In genomic region chr9:83177747-83178146, GRCh38 we compare ENCODE assay signal across 34 cellular contexts.
"Had no signal": no experiment of that assay in that cellular context is flagged by ENCODE, and none has a peak within 500 bp of the region (broad histone marks: within the 10 kb centered on the region; RNA-seq: fewer than 3 reads in every experiment).

No MANE protein-coding gene starts in this region.

- H3K4me2 ChIP-seq: KMS-11 had no signal

- DNase-seq: Karpas-422, Kasumi-1, KG1, MG63, MM.1S, MV-4-11, NCI-H1048, NCI-H1092, NCI-H1092 treated with DMSO at 0.1 percent for 48 hours, NCI-H1105, NCI-H1105 treated with DMSO at 0.1 percent for 48 hours, NCI-H1417, NCI-H1417 treated with DMSO at 0.1 percent for 48 hours, NCI-H1436, NCI-H1436 treated with DMSO at 0.1 percent for 48 hours, NCI-H146, NCI-H1694, NCI-H1694 treated with DMSO at 0.1 percent for 48 hours, NCI-H187, NCI-H187 treated with DMSO at 0.1 percent for 48 hours, NCI-H1930, NCI-H2029, NCI-H2029 treated with DMSO at 0.1 percent for 48 hours, NCI-H2081, NCI-H2081 treated with DMSO at 0.1 percent for 48 hours, NCI-H2107, NCI-H2171, NCI-H2171 treated with DMSO at 0.1 percent for 48 hours, NCI-H2227 treated with DMSO at 0.1 percent for 48 hours, NCI-H226, NCI-H345, NCI-H446, NCI-H446 treated with DMSO at 0.1 percent for 48 hours had no signal

- H3K27ac ChIP-seq: KMS-11 had no signal

- H3K36me3 ChIP-seq: MG63 had no signal

- H3K27me3 ChIP-seq: MG63 had no signal

- H3K9me3 ChIP-seq: MG63 had no signal

- H3K9ac ChIP-seq: KMS-11 had no signal

- H3K4me3 ChIP-seq: MG63 had no signal
